In the genomic region with DNA sequence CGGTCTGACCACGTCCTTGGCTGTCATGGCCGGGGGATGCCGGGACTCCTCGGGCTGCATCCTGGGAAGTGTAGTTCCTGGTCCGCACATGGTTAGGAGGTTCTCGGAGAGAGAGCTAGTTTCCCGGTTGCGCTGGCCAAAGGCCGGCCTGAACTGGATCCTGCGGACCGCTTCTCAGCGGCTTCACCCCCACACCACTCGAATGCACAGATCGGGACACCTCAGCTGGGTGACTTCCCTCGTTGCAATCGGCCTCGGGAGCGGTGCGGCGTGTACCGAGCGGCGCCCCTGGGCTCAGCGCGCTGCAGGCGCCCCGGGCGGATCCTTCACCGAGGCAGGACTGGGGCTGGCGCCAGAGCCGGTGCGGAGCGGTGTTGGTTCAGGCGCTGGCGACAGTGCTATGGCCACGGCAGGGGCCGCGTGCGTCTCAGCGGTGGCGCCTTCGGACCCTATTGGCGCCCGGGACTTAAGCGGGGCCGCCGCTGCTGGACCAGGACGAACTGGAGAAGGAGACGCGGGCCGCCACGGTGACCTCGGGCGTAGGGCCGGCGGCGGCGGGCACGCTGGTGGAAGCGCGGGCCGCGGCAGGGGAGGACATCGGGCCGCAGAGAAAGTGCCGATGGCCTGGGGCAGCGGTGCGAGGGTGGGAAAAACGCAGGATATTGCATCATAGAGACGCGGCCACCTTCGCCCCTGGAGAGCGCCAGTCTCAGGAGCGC, we compare ENCODE assay signal across 8 cellular contexts. TPM values are rescaled to one million over a fixed set of nuclear protein-coding genes. Genes with fewer than 3 reads are reported as not detected.
A peak's percentile ranks its signal among the peaks of the same experiment; 100 is the strongest.
DNase-seq lines count a peak whose midpoint lies in the region; ATAC-seq and TF ChIP-seq lines count a peak whose summit lies in the region.

No MANE protein-coding gene starts in this region.

- DNase-seq in COR-L47 (lab: John Stamatoyannopoulos, UW) (peak; percentile 71), MV-4-11 (lab: John Stamatoyannopoulos, UW) (peak; percentile 77), T-helper 22 cell (ENCODE audit: low read depth) (peak; percentile 26), iPS DF 19.7 (ENCODE audit: low read depth, low spot score) (peak; percentile 77), retinal pigment epithelial cell (ENCODE audit: low read depth) (no peak)

- H3K27ac Mint-ChIP-seq in brain = peak overlapping the region; percentile 74 to 97 (median 96)

- peak overlapping the region; percentile 85 to 97 (median 93) for H3K4me3 Mint-ChIP-seq in brain

- H3K9me3 Mint-ChIP-seq in brain = no peaks in the 10 kb centered on the region

- no peak for TF ChIP-seq CTCF in brain (conservative IDR thresholded peaks at IDR 0.05)
- no peak for TF ChIP-seq CTCF in retinal pigment epithelial cell (conservative IDR thresholded peaks at IDR 0.05; ENCODE audit: low read depth, low read length)

- H3K4me1 Mint-ChIP-seq in brain = peaks cover 38% of the 10 kb centered on the region

- H3K36me3 Mint-ChIP-seq in brain = peaks cover 24% of the 10 kb centered on the region

- ATAC-seq in GM21447 (IDR thresholded peaks at IDR 0.05; ENCODE audit: unreplicated experiment) (peak; percentile 57), GM18867 (IDR thresholded peaks at IDR 0.05; ENCODE audit: unreplicated experiment) (no peak)

- H3K27me3 Mint-ChIP-seq in brain = no peaks in the 10 kb centered on the region

- H3K4me3 ChIP-seq in retinal pigment epithelial cell (ENCODE audit: low read length) = peak overlapping the region; percentile 69

RNA-seq across cellular contexts. Expression of a gene that starts 11.5 kb away (rescaled TPM):
- 22.0 TPM for polyA plus RNA-seq in brain (ENCODE audit: insufficient read depth, low read depth, low replicate concordance)

RNA-seq across cellular contexts. Expression of a gene that starts 13.4 kb away (rescaled TPM):
- 225 TPM for polyA plus RNA-seq in brain (ENCODE audit: insufficient read depth, low read depth, low replicate concordance)

RNA-seq across cellular contexts. Expression of a gene that starts 13.7 kb away (rescaled TPM):
- 13.4 TPM for polyA plus RNA-seq in brain (ENCODE audit: insufficient read depth, low read depth, low replicate concordance)

RNA-seq across cellular contexts. Expression of a gene that starts 27.3 kb away (rescaled TPM):
- polyA plus RNA-seq in brain (ENCODE audit: insufficient read depth, low read depth, low replicate concordance) = 39.0 TPM
